In the genomic region with DNA sequence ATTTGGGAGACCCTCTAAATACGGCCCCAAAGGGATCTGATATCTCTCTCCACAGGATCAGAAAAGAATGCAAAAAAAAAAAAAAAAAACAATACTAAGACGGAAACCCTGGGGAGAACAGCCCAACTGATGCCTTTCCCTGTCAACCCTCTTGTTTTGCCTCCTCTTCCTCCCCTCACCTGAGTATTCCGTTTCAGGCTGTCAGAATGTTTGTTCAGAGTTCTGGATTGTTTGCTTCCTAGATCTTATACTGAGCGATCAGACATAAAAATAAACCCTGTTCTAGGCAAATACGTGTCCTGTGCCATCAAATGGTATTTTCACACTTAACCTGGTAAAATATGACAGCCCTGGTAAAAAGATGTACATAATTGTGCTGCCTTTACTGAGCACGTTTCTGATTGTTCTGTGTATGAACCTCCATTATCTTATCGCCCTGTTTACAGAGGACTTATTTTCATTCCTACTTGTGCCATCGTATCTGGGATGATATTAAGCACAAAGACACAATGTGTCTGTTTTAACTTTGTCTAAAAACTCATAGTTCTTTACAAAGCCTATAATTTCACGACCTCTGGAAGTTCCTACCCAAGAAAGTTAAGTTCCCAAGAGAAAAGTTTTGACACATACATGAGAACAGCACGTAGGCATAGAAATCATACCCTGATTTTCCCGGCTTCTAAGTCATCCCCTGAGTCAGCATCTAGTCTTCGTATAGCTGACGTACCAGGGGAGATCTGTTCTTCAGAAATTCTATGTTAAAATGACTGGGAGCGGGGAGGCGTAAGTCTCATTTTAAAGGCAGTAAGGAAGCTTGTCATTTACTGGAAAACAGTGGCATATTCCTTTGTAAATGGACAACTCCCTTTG, we compare ENCODE assay signal across 9 cellular contexts. TPM values are rescaled to one million over a fixed set of nuclear protein-coding genes. Genes with fewer than 3 reads are reported as not detected.
A peak's percentile ranks its signal among the peaks of the same experiment; 100 is the strongest.
DNase-seq lines count a peak whose midpoint lies in the region; ATAC-seq, FAIRE-seq and TF ChIP-seq lines count a peak whose summit lies in the region.
"Had no signal": no experiment of that assay in that cellular context is flagged by ENCODE, and none has a peak within 500 bp of the region (broad histone marks: within the 10 kb centered on the region; RNA-seq: fewer than 3 reads in every experiment).

No MANE protein-coding gene starts in this region.

- no peak for TF ChIP-seq CTCF in SK-N-SH (IDR thresholded peaks at IDR 0.05)
- TF ChIP-seq CTCF in GM12878 (IDR thresholded peaks at IDR 0.05 in 2 of 3, conservative IDR thresholded peaks at IDR 0.05 in 1 of 3; ENCODE audit: control insufficient read depth in 2 of 3, extremely low read depth in 1 of 3, insufficient read depth in 1 of 3, low read depth in 3 of 3, low read length in 3 of 3): no peak
- no peak for TF ChIP-seq CTCF in lower lobe of right lung (IDR thresholded peaks at IDR 0.05)
- TF ChIP-seq CTCF in tibial artery (IDR thresholded peaks at IDR 0.05): no peak

- H3K4me1 ChIP-seq in SK-N-SH (ENCODE audit: control insufficient read depth in 1 of 2, insufficient read depth in 2 of 2, low read depth in 1 of 2, low read length in 1 of 2) (peaks cover 9 to 33% of the 10 kb centered on the region in 2 experiments), GM12878 (ENCODE audit: control insufficient read depth, insufficient read depth, low read length) (peaks cover 45% of the 10 kb centered on the region), lower lobe of right lung (peaks cover 48% of the 10 kb centered on the region), tibial artery (peaks cover 4 to 79% (median 56%) of the 10 kb centered on the region in 4 donors)

- H3K9ac ChIP-seq in SK-N-SH (peak overlapping the region; percentile 86), GM12878 (ENCODE audit: control insufficient read depth, insufficient read depth, low read length) (peak overlapping the region; percentile 32)

- H3K27ac ChIP-seq in SK-N-SH (ENCODE audit: low read depth in 2 of 2, low read length in 1 of 2): peak overlapping the region; percentile 88 to 99; a peak in 3 of 4 replicates
- peak overlapping the region; percentile 35 for H3K27ac ChIP-seq in GM12878 (ENCODE audit: control insufficient read depth, insufficient read depth)
- peak overlapping the region; percentile 93 for H3K27ac ChIP-seq in lower lobe of right lung
- H3K27ac ChIP-seq in tibial artery: peak overlapping the region; percentile 85 to 96

- H3K4me2 ChIP-seq in SK-N-SH (peak overlapping the region; percentile 63), GM12878 (ENCODE audit: control insufficient read depth, insufficient read depth) (peak overlapping the region; percentile 28)

- TF ChIP-seq POLR2A in GM12878 (IDR thresholded peaks at IDR 0.05; ENCODE audit: low read depth, low read length): no peak

- no peaks in the 10 kb centered on the region for H3K27me3 ChIP-seq in SK-N-SH (ENCODE audit: insufficient read depth)
- H3K27me3 ChIP-seq in GM12878 (replicated peaks in 1 of 2; ENCODE audit: control insufficient read depth in 2 of 2, insufficient read depth in 2 of 2, low read length in 1 of 2): no peaks in the 10 kb centered on the region
- H3K27me3 ChIP-seq in lower lobe of right lung (ENCODE audit: low read depth): no peaks in the 10 kb centered on the region
- H3K27me3 ChIP-seq in tibial artery: no peaks in the 10 kb centered on the region

- peaks cover 53% of the 10 kb centered on the region for H3F3A ChIP-seq in SK-N-SH (replicated peaks; ENCODE audit: insufficient read depth)

- no peaks in the 10 kb centered on the region for H4K20me1 ChIP-seq in SK-N-SH (ENCODE audit: insufficient read depth)
- no peaks in the 10 kb centered on the region for H4K20me1 ChIP-seq in GM12878 (ENCODE audit: control insufficient read depth, insufficient read depth)

- intact Hi-C loops in GM12878 (cut with micrococcal nuclease; ENCODE audit: unreplicated experiment): no loop called here
- intact Hi-C loops in lower lobe of right lung (cut with DNase I): loop anchor here (10.0 kb wide), 1 partner anchor 56 kb away; no protein-coding TSS in a partner anchor
- intact Hi-C loops in tibial artery (cut with DNase I; ENCODE audit: low total_unique reads): no loop called here

- no peaks in the 10 kb centered on the region for H3K9me2 ChIP-seq in SK-N-SH

- H3K4me3 ChIP-seq in SK-N-SH (ENCODE audit: low read depth in 2 of 2, low read length in 1 of 2) (peak overlapping the region; percentile 12 to 30; a peak in 3 of 4 replicates), GM12878 (peak overlapping the region; percentile 51), lower lobe of right lung (peak overlapping the region; percentile 43), tibial artery (peak overlapping the region; percentile 44 to 55)

- POLR2A ChIA-PET in SK-N-SH (lab: Yijun Ruan, JAX) (no interaction called here), GM12878 (lab: Charles Lee) (interaction anchor here (0.8 to 5.3 kb wide), 8 partner anchors 7 to 71 kb away, joined by 4 to 97 read pairs (median 20); no protein-coding TSS in a partner anchor)

- no peak for ATAC-seq in SK-N-SH treated with all-trans-retinoic acid at 6 μM for 48 hours
- no peak for ATAC-seq in GM12878
- ATAC-seq in lower lobe of right lung: no peak
- no peak for ATAC-seq in HG03159 (IDR thresholded peaks at IDR 0.05; ENCODE audit: unreplicated experiment)

- SMC1A ChIA-PET in GM12878 (lab: Charles Lee; ENCODE audit: uncharacterized antibody, unreplicated experiment): interaction anchor here (1.0 to 9.0 kb wide), 20 partner anchors 8 to 84 kb away, joined by 3 to 205 read pairs (median 12); no protein-coding TSS in a partner anchor

- no peak for DNase-seq in SK-N-SH
- no peak for DNase-seq in GM12878 (ENCODE audit: low read depth, low spot score)
- no peak for DNase-seq in lower lobe of right lung
- no peak for DNase-seq in tibial artery
- DNase-seq in NCI-H1105 (lab: John Stamatoyannopoulos, UW): no peak
- no peak for DNase-seq in CD1c-positive myeloid dendritic cell (ENCODE audit: extremely low spot score)
- DNase-seq: activated naive CD8-positive, alpha-beta T cell treated with anti-CD3 and anti-CD28 coated beads, Interleukin-2, amount 10 ng/mL, durations not matched to agents 7 days and 5 days had no signal

- no peak for TF ChIP-seq RAD21 in SK-N-SH (IDR thresholded peaks at IDR 0.05; ENCODE audit: low read length)
- TF ChIP-seq RAD21 in GM12878 (IDR thresholded peaks at IDR 0.05; ENCODE audit: insufficient read depth, low read depth, low read length): 0 out of 2 replicates have a peak, but pooled peaks have one; percentile 3

- no peak for FAIRE-seq in GM12878 (lab: Jason Lieb, UNC)

- in situ Hi-C loops in GM12878 (cut with MboI): loop anchor here (5.0 kb wide), 1 partner anchor 73 kb away; no protein-coding TSS in a partner anchor

- TF ChIP-seq EP300 in SK-N-SH (IDR thresholded peaks at IDR 0.05; ENCODE audit: borderline replicate concordance in 1 of 2, low read depth in 1 of 2, low read length in 1 of 2): no peak
- TF ChIP-seq EP300 in GM12878 (IDR thresholded peaks at IDR 0.05; ENCODE audit: borderline replicate concordance in 1 of 2, control insufficient read depth in 1 of 2, low read depth in 2 of 2, low read length in 2 of 2): no peak

- H3K36me3 ChIP-seq in SK-N-SH (replicated peaks in 1 of 2; ENCODE audit: control insufficient read depth in 1 of 2, insufficient read depth in 2 of 2, low read length in 1 of 2): no peaks in the 10 kb centered on the region
- H3K36me3 ChIP-seq in GM12878 (ENCODE audit: control insufficient read depth in 2 of 2, insufficient read depth in 2 of 2, low read length in 1 of 2): no peaks in the 10 kb centered on the region
- H3K36me3 ChIP-seq in lower lobe of right lung: no peaks in the 10 kb centered on the region
- no peaks in the 10 kb centered on the region for H3K36me3 ChIP-seq in tibial artery

- peaks cover 19% of the 10 kb centered on the region; the same call in 1 of the 2 replicates for H3K79me2 ChIP-seq in SK-N-SH (ENCODE audit: insufficient read depth)
- peaks cover 8% of the 10 kb centered on the region for H3K79me2 ChIP-seq in GM12878 (ENCODE audit: control insufficient read depth, insufficient read depth, low read length)

- peak overlapping the region; percentile 42; the same call in 1 of the 2 replicates for H2AFZ ChIP-seq in SK-N-SH (ENCODE audit: low read depth)
- peak overlapping the region; percentile 0 for H2AFZ ChIP-seq in GM12878 (ENCODE audit: control insufficient read depth, low read depth, low read length)

- H3K9me3 ChIP-seq in SK-N-SH: no peaks in the 10 kb centered on the region
- peaks cover 4% of the 10 kb centered on the region; the same call in 2 of the 3 replicates for H3K9me3 ChIP-seq in GM12878 (replicated peaks; ENCODE audit: control insufficient read depth, insufficient read depth, low read length)
- H3K9me3 ChIP-seq in lower lobe of right lung: no peaks in the 10 kb centered on the region
- no peaks in the 10 kb centered on the region for H3K9me3 ChIP-seq in tibial artery

- RAD21 ChIA-PET in GM12878 (lab: Charles Lee; ENCODE audit: unreplicated experiment): interaction anchor here (0.5 to 8.0 kb wide), 20 partner anchors 8 to 84 kb away, joined by 3 to 144 read pairs (median 6); no protein-coding TSS in a partner anchor

- BruUV-seq in GM12878 (replicated peaks; lab: Mats Ljungman, UMichigan): no TSS peak

- CTCF ChIA-PET in SK-N-SH (lab: Yijun Ruan, JAX) (interaction anchor here (0.6 to 5.6 kb wide), 11 partner anchors 8 to 192 kb away, joined by 3 to 34 read pairs (median 5); no protein-coding TSS in a partner anchor), GM12878 (lab: Yijun Ruan, JAX) (interaction anchor here (0.6 to 5.2 kb wide), 27 partner anchors 8 to 282 kb away, joined by 3 to 103 read pairs (median 10); no protein-coding TSS in a partner anchor)

- WGBS in SK-N-SH (ENCODE audit: low lambda C conversion rate): 84% methylated on average over 15 of the region's 15 CpGs
- WGBS in GM12878 (ENCODE audit: insufficient coverage, insufficient replicate concordance, low lambda C conversion rate, missing lambda C conversion rate): 1% methylated on average over 15 of the region's 15 CpGs

RNA-seq across cellular contexts. Expression of a gene that starts 0.9 kb away (rescaled TPM):
- polyA plus RNA-seq in SK-N-SH (2012; rRNA removed) (10.1 and 11.3 TPM in 2 replicates), GM12878 (2011; rRNA removed) (63.3 and 66.4 TPM in 2 replicates), GM12878 (2014; fragmentation: Illumina TruSeq; extraction: Trizol) (91.5 and 109 TPM in 2 replicates), GM12878 (2014; fragmentation: Nextera tagmentation; extraction: Ambion mirVana) (10 to 100 TPM; 34.2 to 53.6 TPM), GM12878 (2014; rRNA removed) (45.4 and 50.3 TPM in 2 replicates), GM12878 (2016; fragmentation: Nextera tagmentation; extraction: Ambion mirVana) (10 to 100 TPM; 85.8 to 97.5 TPM)
- polyA plus RNA-seq in SK-N-SH (2012; cell fraction: cytosol; rRNA removed): 11.6 and 11.7 TPM in 2 replicates
- polyA plus RNA-seq in SK-N-SH (2012; cell fraction: nucleus; rRNA removed): 20.0 and 21.9 TPM in 2 replicates
- 322 and 349 TPM in 2 replicates for total RNA-seq in GM12878 (2013; cell fraction: nucleolus; rRNA removed)
- total RNA-seq in GM12878 (2014; rRNA removed) (99.6 and 121 TPM in 2 replicates), GM12878 (2014; rRNA removed; fragmentation: Illumina TruSeq; extraction: Trizol) (115 and 120 TPM in 2 replicates), GM12878 (2021) (107 TPM in 2 replicates), lower lobe of right lung (89.6 TPM)
- 41.0 TPM for polyA plus RNA-seq in GM12878 (2011; ENCODE audit: low read depth)
- 39.5 and 46.7 TPM in 2 replicates for polyA plus RNA-seq in GM12878 (2011; cell fraction: cytosol; rRNA removed)
- 79.0 and 87.0 TPM in 2 replicates for polyA plus RNA-seq in GM12878 (2011; cell fraction: nucleus; rRNA removed)
- polyA plus RNA-seq in GM12878 (2012): 34.3 and 59.6 TPM in 2 replicates
- polyA minus RNA-seq in GM12878 (2011; rRNA and poly(A)+ RNA removed): 168 and 259 TPM in 2 replicates
- polyA minus RNA-seq in GM12878 (2011; cell fraction: cytosol; rRNA and poly(A)+ RNA removed): 57.7 and 59.8 TPM in 2 replicates
- polyA minus RNA-seq in GM12878 (2011; cell fraction: nucleus; rRNA and poly(A)+ RNA removed): 151 and 195 TPM in 2 replicates

Comparison
In these comparisons a context has a peak if more than half of its experiments do, and no peak if none do; other contexts are left out.
1. H3K27ac ChIP-seq: peak in every context shown above with its lines; median percentile 94 in SK-N-SH; 93 in lower lobe of right lung; 90 in tibial artery; 35 in GM12878.